ENCODE assay signal across 1 cellular context in the genomic region with DNA sequence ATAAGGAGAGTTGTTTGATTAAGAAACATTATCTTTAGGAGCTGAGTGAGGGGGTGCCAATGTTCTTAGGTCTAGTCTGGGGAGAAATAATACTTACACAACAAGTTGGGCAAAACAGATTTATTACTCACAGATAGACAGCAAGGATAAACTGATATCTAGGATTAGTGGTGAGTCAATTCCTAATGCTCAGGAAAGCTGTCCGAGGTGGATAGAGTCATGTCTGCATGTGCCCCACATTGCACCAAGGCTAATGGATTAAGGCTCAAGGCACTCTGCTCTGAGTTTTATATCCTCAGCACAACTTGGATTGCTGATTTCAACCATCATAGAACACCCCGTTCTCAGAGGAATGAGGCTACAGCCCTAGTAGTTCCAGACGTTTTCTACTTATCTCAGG.
TF ChIP-seq lines count a peak whose summit lies in the region.

No MANE protein-coding gene starts in this region.

TF ChIP-seq in H1, 55 proteins besides CTCF, POLR2A, EP300 and RAD21:
- TF ChIP-seq POLR2AphosphoS5 (IDR thresholded peaks at IDR 0.05; ENCODE audit: low read depth, low read length) (no peak), RXRA (IDR thresholded peaks at IDR 0.05; ENCODE audit: insufficient read depth, low read depth, low read length) (no peak)
TF ChIP-seq in H1: peak in this region for 0.
